ENCODE assay signal across 10 cellular contexts in genomic region chr11:6336293-6336692, GRCh38. TPM values are rescaled to one million over a fixed set of nuclear protein-coding genes. Genes with fewer than 3 reads are reported as not detected.
"Had no signal": no experiment of that assay in that cellular context is flagged by ENCODE, and none has a peak within 500 bp of the region (broad histone marks: within the 10 kb centered on the region; RNA-seq: fewer than 3 reads in every experiment).

No MANE protein-coding gene starts in this region.

- DNase-seq: IMR-90, KBM-7, KG1 had no signal

- H3K4me2 ChIP-seq: KMS-11 had no signal

- H3K27ac ChIP-seq: HL-60, KMS-11 had no signal

- FAIRE-seq: HepG2, HTR-8/SVneo had no signal

- ATAC-seq: HepG2 had no signal

- H3K9ac ChIP-seq: KMS-11 had no signal

RNA-seq across cellular contexts. Expression of gene CAVIN3, which starts 16.0 kb away (rescaled TPM):
- total RNA-seq: HepG2, HT-29, HT1080 had no signal
- polyA plus RNA-seq: HepG2, IgD-negative memory B cell had no signal
